In genomic region chr6:118894425-118895240, GRCh38 we compare ENCODE assay signal across 8 cellular contexts. TPM values are rescaled to one million over a fixed set of nuclear protein-coding genes. Genes with fewer than 3 reads are reported as not detected.
DNase-seq lines count a peak whose midpoint lies in the region; ATAC-seq, FAIRE-seq and TF ChIP-seq lines count a peak whose summit lies in the region.

No MANE protein-coding gene starts in this region.

- ATAC-seq in HCT116 (peak; percentile 53), activated B cell treated with CpG ODN at 0.5 μM for 24 hours (ENCODE audit: low read depth) (peak; percentile 67)

- peak overlapping the region; percentile 76 for H3K4me2 ChIP-seq in HCT116 (ENCODE audit: low read length)
- peak overlapping the region; percentile 47 for H3K4me2 ChIP-seq in MM.1S (ENCODE audit: low read depth, low read length)

- no peaks in the 10 kb centered on the region for H3K9me2 ChIP-seq in HCT116 (ENCODE audit: insufficient read depth)
- H3K9me2 ChIP-seq in MM.1S (replicated peaks; ENCODE audit: insufficient read depth, low read length): no peaks in the 10 kb centered on the region

- H3K79me2 ChIP-seq in HCT116 (ENCODE audit: insufficient read depth, low read length) (peaks cover 64% of the 10 kb centered on the region), MM.1S (ENCODE audit: low read length) (peaks cover 75% of the 10 kb centered on the region)

- no peaks in the 10 kb centered on the region for H4K20me1 ChIP-seq in HCT116 (ENCODE audit: insufficient read depth)
- no peaks in the 10 kb centered on the region for H4K20me1 ChIP-seq in MM.1S (ENCODE audit: insufficient read depth, low read length)

- H3K27ac Mint-ChIP-seq in activated B cell treated with CpG ODN at 0.5 μM for 24 hours: peak overlapping the region; percentile 90

- intact Hi-C loops in HCT116 (cut with micrococcal nuclease): loop anchor here (1.0 to 10.0 kb wide), 4 partner anchors 40 to 330 kb away; partner anchors contain the start of genes CEP85L and MCM9
- intact Hi-C loops in activated B cell treated with CpG ODN at 0.5 μM for 24 hours (cut with micrococcal nuclease): loop anchor here (1.0 to 10.0 kb wide), 9 partner anchors 41 to 1220 kb away; partner anchors contain the start of genes CEP85L, FAM184A, MAN1A1 and MCM9
- intact Hi-C loops in kidney (cut with DNase I): no loop called here

- TF ChIP-seq CTCF in GM12873 (IDR thresholded peaks at IDR 0.05; ENCODE audit: insufficient read depth, low read depth, low read length, missing control alignments): peak; percentile 3
- 0 out of 6 replicates have a peak, but pooled peaks of 1 of the 3 experiments have one; percentile 5 for TF ChIP-seq CTCF in HCT116 (IDR thresholded peaks at IDR 0.05 in 2 of 3, conservative IDR thresholded peaks at IDR 0.05 in 1 of 3; ENCODE audit: borderline replicate concordance in 1 of 3, insufficient read depth in 1 of 3, low read depth in 2 of 3, low read length in 2 of 3)
- no peak for TF ChIP-seq CTCF in MM.1S (IDR thresholded peaks at IDR 0.05; ENCODE audit: low read length)
- TF ChIP-seq CTCF in activated B cell treated with CpG ODN at 0.5 μM for 24 hours (IDR thresholded peaks at IDR 0.05): no peak
- no peak for TF ChIP-seq CTCF in kidney (IDR thresholded peaks at IDR 0.05; ENCODE audit: borderline replicate concordance, extremely low read depth, insufficient read depth)

- TF ChIP-seq POLR2A in HCT116 (IDR thresholded peaks at IDR 0.05; ENCODE audit: borderline replicate concordance, extremely low read depth, insufficient read depth, insufficient read length): no peak

- CTCF ChIA-PET in HCT116 (lab: Charles Lee) (interaction anchor here (2.2 kb wide), 1 partner anchor 216 kb away, joined by 9 read pairs; no protein-coding TSS in a partner anchor), activated B cell treated with CpG ODN at 0.5 μM for 24 hours (lab: Charles Lee) (interaction anchor here (1.4 to 2.4 kb wide), 2 partner anchors 12 to 94 kb away, joined by 4 to 10 read pairs; no protein-coding TSS in a partner anchor)

- H3K27me3 ChIP-seq in HCT116 (ENCODE audit: insufficient read depth, low read length): no peaks in the 10 kb centered on the region
- no peaks in the 10 kb centered on the region for H3K27me3 ChIP-seq in MM.1S (replicated peaks; ENCODE audit: insufficient read depth, low read length)

- H3K9me3 ChIP-seq in HCT116 (ENCODE audit: control insufficient read depth in 1 of 2, insufficient read depth in 1 of 2, low read depth in 1 of 2, low read length in 2 of 2) (no peaks in the 10 kb centered on the region), MM.1S (replicated peaks; ENCODE audit: insufficient read depth, low read length) (no peaks in the 10 kb centered on the region), kidney (ENCODE audit: control insufficient read depth in 1 of 2, low read length in 2 of 2) (no peaks in the 10 kb centered on the region)

- no peaks in the 10 kb centered on the region for H3K27me3 Mint-ChIP-seq in activated B cell treated with CpG ODN at 0.5 μM for 24 hours

- TSS peak; percentile 69 for BruUV-seq in HCT116 (replicated peaks; lab: Mats Ljungman, UMichigan)

- TF ChIP-seq RAD21 in HCT116 (IDR thresholded peaks at IDR 0.05; ENCODE audit: low read depth): no peak

- POLR2A ChIA-PET in HCT116 (lab: Charles Lee) (no interaction called here), activated B cell treated with CpG ODN at 0.5 μM for 24 hours (lab: Charles Lee) (interaction anchor here (0.5 to 3.5 kb wide), 10 partner anchors 12 to 243 kb away, joined by 3 to 36 read pairs (median 6); partner anchors contain the start of genes CEP85L and MCM9)

- H3K4me1 ChIP-seq in HCT116 (ENCODE audit: control insufficient read depth in 1 of 2, insufficient read depth in 2 of 2, low read length in 2 of 2) (peaks cover 12 to 21% of the 10 kb centered on the region in 2 experiments), MM.1S (ENCODE audit: low read length) (peaks cover 19% of the 10 kb centered on the region), kidney (ENCODE audit: control insufficient read depth in 1 of 2, insufficient read depth in 1 of 2, low read depth in 1 of 2, low read length in 2 of 2) (peaks cover 0 to 2% of the 10 kb centered on the region in 2 donors)

- H3K36me3 ChIP-seq in HCT116 (ENCODE audit: control insufficient read depth in 1 of 2, insufficient read depth in 2 of 2, low read length in 2 of 2): 0 out of 4 replicates have a peak, but pooled peaks cover 0 to 3% of the 10 kb centered on the region in 2 experiments
- no peaks in the 10 kb centered on the region for H3K36me3 ChIP-seq in MM.1S (replicated peaks; ENCODE audit: insufficient read depth, low read length)
- H3K36me3 ChIP-seq in kidney (ENCODE audit: control insufficient read depth in 1 of 2, insufficient read depth in 2 of 2, low read length in 2 of 2): no peaks in the 10 kb centered on the region

- H3K27ac ChIP-seq in HCT116 (ENCODE audit: low read depth, low read length) (peak overlapping the region; percentile 85), MM.1S (ENCODE audit: low read length) (peak overlapping the region; percentile 81), kidney (ENCODE audit: low read depth in 2 of 2, low read length in 2 of 2) (peak overlapping the region; percentile 95)

- no peak overlapping the region for H2AFZ ChIP-seq in HCT116 (ENCODE audit: low read depth, low read length, poor library complexity, severe bottlenecking)
- peak overlapping the region; percentile 66 for H2AFZ ChIP-seq in MM.1S (ENCODE audit: low read length)

- peak overlapping the region; percentile 56 to 93 for H3K4me3 ChIP-seq in HCT116 (replicated peaks in 1 of 2; ENCODE audit: low read depth in 1 of 2, low read length in 2 of 2)
- peak overlapping the region; percentile 81 for H3K4me3 ChIP-seq in MM.1S (ENCODE audit: low read length)
- H3K4me3 ChIP-seq in kidney (ENCODE audit: low read length in 2 of 2): peak overlapping the region; percentile 77 to 78

- no peaks in the 10 kb centered on the region for H3K9me3 Mint-ChIP-seq in activated B cell treated with CpG ODN at 0.5 μM for 24 hours

- H3K9ac ChIP-seq in HCT116 (ENCODE audit: low read length) (peak overlapping the region; percentile 87), MM.1S (ENCODE audit: low read length) (peak overlapping the region; percentile 95), kidney (ENCODE audit: low read length in 2 of 2) (peak overlapping the region; percentile 61 to 85)

- H3K4me3 Mint-ChIP-seq in activated B cell treated with CpG ODN at 0.5 μM for 24 hours: peak overlapping the region; percentile 99

- no peak for FAIRE-seq in kidney (lab: Jason Lieb, UNC)

- H3F3A ChIP-seq in MM.1S (ENCODE audit: insufficient read depth, low read length): peaks cover 35% of the 10 kb centered on the region

- H3K36me3 Mint-ChIP-seq in activated B cell treated with CpG ODN at 0.5 μM for 24 hours (ENCODE audit: low read depth): peaks cover 23% of the 10 kb centered on the region

- DNase-seq in HCT116 (ENCODE audit: low read depth, low spot score) (no peak), MM.1S (peak; percentile 53), activated B cell treated with CpG ODN at 0.5 μM for 24 hours (peak; percentile 71), kidney (peak; percentile 93), NCI-H1694 treated with DMSO at 0.1 percent for 48 hours (lab: John Stamatoyannopoulos, UW) (no peak)
- DNase-seq in central memory CD4-positive, alpha-beta T cell: peak; percentile 75
- DNase-seq in stimulated activated CD4-positive, alpha-beta T cell treated with anti-CD3 and anti-CD28 coated beads, Interleukin-15, amount 100 ng/mL, for 48 hours (ENCODE audit: low read depth in 2 of 2): peak; percentile 25 to 40

- RAD21 ChIA-PET in HCT116 (lab: Charles Lee; ENCODE audit: low non-redundant PET in 1 of 2, low total read pairs in 2 of 2, uncharacterized antibody in 2 of 2, unreplicated experiment in 2 of 2): no interaction called here

- H3K4me1 Mint-ChIP-seq in activated B cell treated with CpG ODN at 0.5 μM for 24 hours: peaks cover 64% of the 10 kb centered on the region

TF ChIP-seq in HCT116, 20 proteins besides CTCF, POLR2A, EP300 and RAD21:
- peak; percentile 32; the same call in 1 of the 2 replicates for TF ChIP-seq SIN3A (IDR thresholded peaks at IDR 0.05; ENCODE audit: low read depth)
- peak; percentile 39; the same call in 1 of the 2 replicates for TF ChIP-seq POLR2AphosphoS5 (IDR thresholded peaks at IDR 0.05; ENCODE audit: low read depth, low read length)
- peak; percentile 67; the same call in 1 of the 2 replicates for TF ChIP-seq ZFX (IDR thresholded peaks at IDR 0.05)
- TF ChIP-seq, protein P1, sequence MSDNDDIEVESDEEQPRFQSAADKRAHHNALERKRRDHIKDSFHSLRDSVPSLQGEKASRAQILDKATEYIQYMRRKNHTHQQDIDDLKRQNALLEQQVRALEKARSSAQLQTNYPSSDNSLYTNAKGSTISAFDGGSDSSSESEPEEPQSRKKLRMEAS (IDR thresholded peaks at IDR 0.05): no peak
- no peak for TF ChIP-seq YY1 (IDR thresholded peaks at IDR 0.05; ENCODE audit: extremely low read depth, insufficient replicate concordance, low read depth, low read length)

RNA-seq across cellular contexts. Expression of gene ASF1A, which starts 0.7 kb away (rescaled TPM):
- total RNA-seq in HCT116 (2021; ENCODE audit: unreplicated experiment) (23.3 TPM), activated B cell treated with CpG ODN at 0.5 μM for 24 hours (12.1 and 13.1 TPM in 2 replicates), kidney (15.1 TPM)
- 6.2 and 9.7 TPM in 2 replicates for polyA plus RNA-seq in HCT116 (2012)
- polyA plus RNA-seq in kidney (ENCODE audit: insufficient read depth, low read depth, low replicate concordance): 15.1 TPM

RNA-seq across cellular contexts. Expression of gene MCM9, which starts 40.3 kb away (rescaled TPM):
- total RNA-seq in HCT116 (2021; ENCODE audit: unreplicated experiment): 13.6 TPM
- 6.5 TPM in 2 replicates for polyA plus RNA-seq in HCT116 (2012)
- 33.3 and 37.0 TPM in 2 replicates for total RNA-seq in activated B cell treated with CpG ODN at 0.5 μM for 24 hours
- 25.9 TPM for total RNA-seq in kidney
- polyA plus RNA-seq in kidney (ENCODE audit: insufficient read depth, low read depth, low replicate concordance): 4.8 TPM

Comparison
In these comparisons a context has a peak if more than half of its experiments do, and no peak if none do; other contexts are left out.
1. DNase-seq: peak in MM.1S (single experiment), activated B cell treated with CpG ODN at 0.5 μM for 24 hours (single experiment), central memory CD4-positive, alpha-beta T cell (single experiment), kidney (single experiment) and stimulated activated CD4-positive, alpha-beta T cell treated with anti-CD3 and anti-CD28 coated beads, Interleukin-15, amount 100 ng/mL, for 48 hours (2 of 2); none in HCT116 (single experiment) and NCI-H1694 treated with DMSO at 0.1 percent for 48 hours (single experiment).
2. Peak in every context shown above with its lines, with median percentiles within 50 percentile points of each other: H3K27ac ChIP-seq, H3K4me3 ChIP-seq and H3K9ac ChIP-seq.